2 cellular contexts compared by ENCODE assay signal in the genomic region with DNA sequence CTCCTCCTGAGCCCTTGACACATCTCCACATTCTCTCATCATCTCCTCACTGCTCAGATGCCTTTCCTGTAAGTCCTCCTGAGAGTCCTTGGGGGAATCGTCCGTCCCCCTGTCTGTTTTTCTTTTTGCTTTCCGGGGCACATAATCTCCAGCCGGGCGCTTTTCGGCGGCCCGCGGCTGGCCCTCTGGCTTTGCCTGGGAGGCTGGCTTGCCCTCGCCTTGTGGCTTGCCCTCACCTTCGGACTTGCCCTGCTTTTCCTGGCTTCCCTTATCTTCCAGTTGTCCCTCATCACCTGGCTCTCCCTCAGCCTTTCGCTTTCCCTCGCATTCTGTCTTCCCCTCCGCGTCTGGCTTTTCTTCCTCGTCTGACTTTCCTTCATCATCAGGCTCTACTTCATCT. TPM values are rescaled to one million over a fixed set of nuclear protein-coding genes. Genes with fewer than 3 reads are reported as not detected.
"Had no signal": no experiment of that assay in that cellular context is flagged by ENCODE, and none has a peak within 500 bp of the region (broad histone marks: within the 10 kb centered on the region; RNA-seq: fewer than 3 reads in every experiment).

No MANE protein-coding gene starts in this region.

RNA-seq across cellular contexts. Expression of a gene that starts 1.4 kb away (rescaled TPM):
- total RNA-seq: G401, GM12878 had no signal
- polyA plus RNA-seq: GM12878 had no signal

RNA-seq across cellular contexts. Expression of a gene that starts 14.9 kb away (rescaled TPM):
- total RNA-seq: G401 had no signal

RNA-seq across cellular contexts. Expression of a gene that starts 15.4 kb away (rescaled TPM):
- total RNA-seq: G401, GM12878 had no signal
- polyA plus RNA-seq: GM12878 had no signal
